In the genomic region with DNA sequence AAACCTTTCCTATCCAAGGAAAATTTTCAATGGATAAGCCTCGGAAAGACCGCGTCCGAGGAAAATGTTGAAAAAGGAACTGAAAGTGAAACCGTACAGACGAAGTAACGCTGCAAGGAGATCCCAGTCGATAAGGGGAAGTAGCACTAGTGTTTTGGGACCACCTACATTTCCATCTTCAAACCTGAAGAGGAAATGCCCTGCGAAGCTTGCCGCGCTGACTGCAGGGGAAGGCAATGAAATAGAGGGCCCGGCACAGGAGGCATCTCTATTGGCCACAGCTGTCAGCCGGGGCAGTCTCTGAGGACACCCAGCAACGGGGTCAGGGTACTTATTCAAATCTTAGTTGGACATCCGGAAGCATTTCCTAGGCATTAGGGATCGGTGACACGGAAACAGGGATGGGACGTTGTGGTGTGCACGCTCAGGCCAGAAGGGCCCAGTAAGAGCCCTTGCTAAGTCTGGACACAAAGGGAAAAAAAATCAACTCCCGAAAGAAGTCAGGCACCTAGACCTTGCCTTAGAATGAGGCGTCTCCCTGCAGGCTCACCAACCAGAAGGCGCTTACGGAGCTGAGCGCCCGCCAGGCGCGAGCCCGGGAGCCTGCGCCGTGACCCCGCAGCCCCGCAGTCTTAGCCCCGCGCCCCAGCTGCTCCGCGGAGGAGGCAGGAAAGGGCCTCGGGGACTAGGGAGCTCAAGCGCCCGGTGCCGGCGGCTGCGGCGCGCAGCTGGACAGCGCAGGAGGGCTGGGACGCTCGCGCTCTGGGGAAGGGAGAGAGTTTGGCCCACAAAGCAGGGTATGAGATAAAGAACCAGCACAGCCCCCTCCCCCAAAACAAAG, we compare ENCODE assay signal across 1 cellular context.
TF ChIP-seq lines count a peak whose summit lies in the region.

No MANE protein-coding gene starts in this region.

TF ChIP-seq in HepG2, 621 proteins besides CTCF, POLR2A, EP300 and RAD21 (continued from another document and continues in another):
- TF ChIP-seq, protein P1, sequence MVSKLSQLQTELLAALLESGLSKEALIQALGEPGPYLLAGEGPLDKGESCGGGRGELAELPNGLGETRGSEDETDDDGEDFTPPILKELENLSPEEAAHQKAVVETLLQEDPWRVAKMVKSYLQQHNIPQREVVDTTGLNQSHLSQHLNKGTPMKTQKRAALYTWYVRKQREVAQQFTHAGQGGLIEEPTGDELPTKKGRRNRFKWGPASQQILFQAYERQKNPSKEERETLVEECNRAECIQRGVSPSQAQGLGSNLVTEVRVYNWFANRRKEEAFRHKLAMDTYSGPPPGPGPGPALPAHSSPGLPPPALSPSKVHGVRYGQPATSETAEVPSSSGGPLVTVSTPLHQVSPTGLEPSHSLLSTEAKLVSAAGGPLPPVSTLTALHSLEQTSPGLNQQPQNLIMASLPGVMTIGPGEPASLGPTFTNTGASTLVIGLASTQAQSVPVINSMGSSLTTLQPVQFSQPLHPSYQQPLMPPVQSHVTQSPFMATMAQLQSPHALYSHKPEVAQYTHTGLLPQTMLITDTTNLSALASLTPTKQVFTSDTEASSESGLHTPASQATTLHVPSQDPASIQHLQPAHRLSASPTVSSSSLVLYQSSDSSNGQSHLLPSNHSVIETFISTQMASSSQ (IDR thresholded peaks at IDR 0.05; ENCODE audit: low read depth): no peak
- TF ChIP-seq, protein P1 (CRISPR knock-in tag; IDR thresholded peaks at IDR 0.05; ENCODE audit: borderline replicate concordance): no peak
- TF ChIP-seq, protein P2, sequence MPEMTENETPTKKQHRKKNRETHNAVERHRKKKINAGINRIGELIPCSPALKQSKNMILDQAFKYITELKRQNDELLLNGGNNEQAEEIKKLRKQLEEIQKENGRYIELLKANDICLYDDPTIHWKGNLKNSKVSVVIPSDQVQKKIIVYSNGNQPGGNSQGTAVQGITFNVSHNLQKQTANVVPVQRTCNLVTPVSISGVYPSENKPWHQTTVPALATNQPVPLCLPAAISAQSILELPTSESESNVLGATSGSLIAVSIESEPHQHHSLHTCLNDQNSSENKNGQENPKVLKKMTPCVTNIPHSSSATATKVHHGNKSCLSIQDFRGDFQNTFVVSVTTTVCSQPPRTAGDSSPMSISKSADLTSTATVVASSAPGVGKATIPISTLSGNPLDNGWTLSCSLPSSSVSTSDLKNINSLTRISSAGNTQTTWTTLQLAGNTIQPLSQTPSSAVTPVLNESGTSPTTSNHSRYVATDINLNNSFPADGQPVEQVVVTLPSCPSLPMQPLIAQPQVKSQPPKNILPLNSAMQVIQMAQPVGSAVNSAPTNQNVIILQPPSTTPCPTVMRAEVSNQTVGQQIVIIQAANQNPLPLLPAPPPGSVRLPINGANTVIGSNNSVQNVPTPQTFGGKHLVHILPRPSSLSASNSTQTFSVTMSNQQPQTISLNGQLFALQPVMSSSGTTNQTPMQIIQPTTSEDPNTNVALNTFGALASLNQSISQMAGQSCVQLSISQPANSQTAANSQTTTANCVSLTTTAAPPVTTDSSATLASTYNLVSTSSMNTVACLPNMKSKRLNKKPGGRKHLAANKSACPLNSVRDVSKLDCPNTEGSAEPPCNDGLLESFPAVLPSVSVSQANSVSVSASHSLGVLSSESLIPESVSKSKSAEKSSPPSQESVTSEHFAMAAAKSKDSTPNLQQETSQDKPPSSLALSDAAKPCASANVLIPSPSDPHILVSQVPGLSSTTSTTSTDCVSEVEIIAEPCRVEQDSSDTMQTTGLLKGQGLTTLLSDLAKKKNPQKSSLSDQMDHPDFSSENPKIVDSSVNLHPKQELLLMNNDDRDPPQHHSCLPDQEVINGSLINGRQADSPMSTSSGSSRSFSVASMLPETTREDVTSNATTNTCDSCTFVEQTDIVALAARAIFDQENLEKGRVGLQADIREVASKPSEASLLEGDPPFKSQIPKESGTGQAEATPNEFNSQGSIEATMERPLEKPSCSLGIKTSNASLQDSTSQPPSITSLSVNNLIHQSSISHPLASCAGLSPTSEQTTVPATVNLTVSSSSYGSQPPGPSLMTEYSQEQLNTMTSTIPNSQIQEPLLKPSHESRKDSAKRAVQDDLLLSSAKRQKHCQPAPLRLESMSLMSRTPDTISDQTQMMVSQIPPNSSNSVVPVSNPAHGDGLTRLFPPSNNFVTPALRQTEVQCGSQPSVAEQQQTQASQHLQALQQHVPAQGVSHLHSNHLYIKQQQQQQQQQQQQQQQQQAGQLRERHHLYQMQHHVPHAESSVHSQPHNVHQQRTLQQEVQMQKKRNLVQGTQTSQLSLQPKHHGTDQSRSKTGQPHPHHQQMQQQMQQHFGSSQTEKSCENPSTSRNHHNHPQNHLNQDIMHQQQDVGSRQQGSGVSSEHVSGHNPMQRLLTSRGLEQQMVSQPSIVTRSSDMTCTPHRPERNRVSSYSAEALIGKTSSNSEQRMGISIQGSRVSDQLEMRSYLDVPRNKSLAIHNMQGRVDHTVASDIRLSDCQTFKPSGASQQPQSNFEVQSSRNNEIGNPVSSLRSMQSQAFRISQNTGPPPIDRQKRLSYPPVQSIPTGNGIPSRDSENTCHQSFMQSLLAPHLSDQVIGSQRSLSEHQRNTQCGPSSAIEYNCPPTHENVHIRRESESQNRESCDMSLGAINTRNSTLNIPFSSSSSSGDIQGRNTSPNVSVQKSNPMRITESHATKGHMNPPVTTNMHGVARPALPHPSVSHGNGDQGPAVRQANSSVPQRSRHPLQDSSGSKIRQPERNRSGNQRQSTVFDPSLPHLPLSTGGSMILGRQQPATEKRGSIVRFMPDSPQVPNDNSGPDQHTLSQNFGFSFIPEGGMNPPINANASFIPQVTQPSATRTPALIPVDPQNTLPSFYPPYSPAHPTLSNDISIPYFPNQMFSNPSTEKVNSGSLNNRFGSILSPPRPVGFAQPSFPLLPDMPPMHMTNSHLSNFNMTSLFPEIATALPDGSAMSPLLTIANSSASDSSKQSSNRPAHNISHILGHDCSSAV (CRISPR knock-in tag; IDR thresholded peaks at IDR 0.05; ENCODE audit: borderline replicate concordance): no peak
- TF ChIP-seq, protein P3, sequence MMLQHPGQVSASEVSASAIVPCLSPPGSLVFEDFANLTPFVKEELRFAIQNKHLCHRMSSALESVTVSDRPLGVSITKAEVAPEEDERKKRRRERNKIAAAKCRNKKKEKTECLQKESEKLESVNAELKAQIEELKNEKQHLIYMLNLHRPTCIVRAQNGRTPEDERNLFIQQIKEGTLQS (CRISPR knock-in tag; IDR thresholded peaks at IDR 0.05): 0 out of 2 replicates have a peak, but pooled peaks have one; percentile 1
- TF ChIP-seq NFKB2 (CRISPR knock-in tag; IDR thresholded peaks at IDR 0.05; ENCODE audit: borderline replicate concordance) (peak; percentile 28; the same call in 1 of the 2 replicates), HNF4A (CRISPR knock-in tag; IDR thresholded peaks at IDR 0.05) (no peak), ZMYM3 (CRISPR knock-in tag; IDR thresholded peaks at IDR 0.05) (no peak), ZNF143 (CRISPR knock-in tag; IDR thresholded peaks at IDR 0.05) (no peak; the same call in 1 of the 2 replicates), ZNF589 (CRISPR knock-in tag; conservative IDR thresholded peaks at IDR 0.05) (no peak), THYN1 (CRISPR knock-in tag; IDR thresholded peaks at IDR 0.05; ENCODE audit: borderline replicate concordance, low read depth) (no peak), ZSCAN25 (CRISPR knock-in tag; IDR thresholded peaks at IDR 0.05) (no peak), TAF1 (CRISPR knock-in tag; IDR thresholded peaks at IDR 0.05) (no peak; the same call in 1 of the 2 replicates), AGO1 (IDR thresholded peaks at IDR 0.05; ENCODE audit: low read depth, low read length, poor library complexity, severe bottlenecking) (peak; percentile 49), ZNF543 (CRISPR knock-in tag; IDR thresholded peaks at IDR 0.05) (peak; percentile 2; the same call in 1 of the 2 replicates), DPF2 (CRISPR knock-in tag; IDR thresholded peaks at IDR 0.05; ENCODE audit: borderline replicate concordance, low read depth) (no peak), SMC3 (IDR thresholded peaks at IDR 0.05; ENCODE audit: low read length) (no peak), MYNN (CRISPR knock-in tag; IDR thresholded peaks at IDR 0.05; ENCODE audit: low read depth) (no peak), FOSL2 (CRISPR knock-in tag; IDR thresholded peaks at IDR 0.05) (no peak), EHMT2 (IDR thresholded peaks at IDR 0.05; ENCODE audit: borderline replicate concordance, low read depth, low read length) (no peak), POGZ (CRISPR knock-in tag; IDR thresholded peaks at IDR 0.05) (no peak), ATAD3A (CRISPR knock-in tag; IDR thresholded peaks at IDR 0.05) (no peak)
- TF ChIP-seq, protein P4, sequence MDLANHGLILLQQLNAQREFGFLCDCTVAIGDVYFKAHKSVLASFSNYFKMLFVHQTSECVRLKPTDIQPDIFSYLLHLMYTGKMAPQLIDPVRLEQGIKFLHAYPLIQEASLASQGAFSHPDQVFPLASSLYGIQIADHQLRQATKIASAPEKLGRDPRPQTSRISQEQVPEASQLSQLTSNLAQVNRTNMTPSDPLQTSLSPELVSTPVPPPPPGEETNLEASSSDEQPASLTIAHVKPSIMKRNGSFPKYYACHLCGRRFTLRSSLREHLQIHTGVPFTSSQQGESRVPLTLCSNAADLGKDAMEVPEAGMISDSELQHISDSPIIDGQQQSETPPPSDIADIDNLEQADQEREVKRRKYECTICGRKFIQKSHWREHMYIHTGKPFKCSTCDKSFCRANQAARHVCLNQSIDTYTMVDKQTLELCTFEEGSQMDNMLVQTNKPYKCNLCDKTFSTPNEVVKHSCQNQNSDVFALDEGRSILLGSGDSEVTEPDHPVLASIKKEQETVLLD (CRISPR knock-in tag; IDR thresholded peaks at IDR 0.05; ENCODE audit: low read depth): no peak
- TF ChIP-seq, protein P5, sequence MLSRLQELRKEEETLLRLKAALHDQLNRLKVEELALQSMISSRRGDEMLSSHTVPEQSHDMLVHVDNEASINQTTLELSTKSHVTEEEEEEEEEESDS (CRISPR knock-in tag; IDR thresholded peaks at IDR 0.05; ENCODE audit: borderline replicate concordance): no peak
- TF ChIP-seq, protein P6, sequence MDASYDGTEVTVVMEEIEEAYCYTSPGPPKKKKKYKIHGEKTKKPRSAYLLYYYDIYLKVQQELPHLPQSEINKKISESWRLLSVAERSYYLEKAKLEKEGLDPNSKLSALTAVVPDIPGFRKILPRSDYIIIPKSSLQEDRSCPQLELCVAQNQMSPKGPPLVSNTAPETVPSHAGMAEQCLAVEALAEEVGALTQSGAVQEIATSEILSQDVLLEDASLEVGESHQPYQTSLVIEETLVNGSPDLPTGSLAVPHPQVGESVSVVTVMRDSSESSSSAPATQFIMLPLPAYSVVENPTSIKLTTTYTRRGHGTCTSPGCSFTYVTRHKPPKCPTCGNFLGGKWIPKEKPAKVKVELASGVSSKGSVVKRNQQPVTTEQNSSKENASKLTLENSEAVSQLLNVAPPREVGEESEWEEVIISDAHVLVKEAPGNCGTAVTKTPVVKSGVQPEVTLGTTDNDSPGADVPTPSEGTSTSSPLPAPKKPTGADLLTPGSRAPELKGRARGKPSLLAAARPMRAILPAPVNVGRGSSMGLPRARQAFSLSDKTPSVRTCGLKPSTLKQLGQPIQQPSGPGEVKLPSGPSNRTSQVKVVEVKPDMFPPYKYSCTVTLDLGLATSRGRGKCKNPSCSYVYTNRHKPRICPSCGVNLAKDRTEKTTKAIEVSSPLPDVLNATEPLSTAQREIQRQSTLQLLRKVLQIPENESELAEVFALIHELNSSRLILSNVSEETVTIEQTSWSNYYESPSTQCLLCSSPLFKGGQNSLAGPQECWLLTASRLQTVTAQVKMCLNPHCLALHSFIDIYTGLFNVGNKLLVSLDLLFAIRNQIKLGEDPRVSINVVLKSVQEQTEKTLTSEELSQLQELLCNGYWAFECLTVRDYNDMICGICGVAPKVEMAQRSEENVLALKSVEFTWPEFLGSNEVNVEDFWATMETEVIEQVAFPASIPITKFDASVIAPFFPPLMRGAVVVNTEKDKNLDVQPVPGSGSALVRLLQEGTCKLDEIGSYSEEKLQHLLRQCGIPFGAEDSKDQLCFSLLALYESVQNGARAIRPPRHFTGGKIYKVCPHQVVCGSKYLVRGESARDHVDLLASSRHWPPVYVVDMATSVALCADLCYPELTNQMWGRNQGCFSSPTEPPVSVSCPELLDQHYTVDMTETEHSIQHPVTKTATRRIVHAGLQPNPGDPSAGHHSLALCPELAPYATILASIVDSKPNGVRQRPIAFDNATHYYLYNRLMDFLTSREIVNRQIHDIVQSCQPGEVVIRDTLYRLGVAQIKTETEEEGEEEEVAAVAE (CRISPR knock-in tag; IDR thresholded peaks at IDR 0.05; ENCODE audit: borderline replicate concordance): no peak
- TF ChIP-seq, protein P7, sequence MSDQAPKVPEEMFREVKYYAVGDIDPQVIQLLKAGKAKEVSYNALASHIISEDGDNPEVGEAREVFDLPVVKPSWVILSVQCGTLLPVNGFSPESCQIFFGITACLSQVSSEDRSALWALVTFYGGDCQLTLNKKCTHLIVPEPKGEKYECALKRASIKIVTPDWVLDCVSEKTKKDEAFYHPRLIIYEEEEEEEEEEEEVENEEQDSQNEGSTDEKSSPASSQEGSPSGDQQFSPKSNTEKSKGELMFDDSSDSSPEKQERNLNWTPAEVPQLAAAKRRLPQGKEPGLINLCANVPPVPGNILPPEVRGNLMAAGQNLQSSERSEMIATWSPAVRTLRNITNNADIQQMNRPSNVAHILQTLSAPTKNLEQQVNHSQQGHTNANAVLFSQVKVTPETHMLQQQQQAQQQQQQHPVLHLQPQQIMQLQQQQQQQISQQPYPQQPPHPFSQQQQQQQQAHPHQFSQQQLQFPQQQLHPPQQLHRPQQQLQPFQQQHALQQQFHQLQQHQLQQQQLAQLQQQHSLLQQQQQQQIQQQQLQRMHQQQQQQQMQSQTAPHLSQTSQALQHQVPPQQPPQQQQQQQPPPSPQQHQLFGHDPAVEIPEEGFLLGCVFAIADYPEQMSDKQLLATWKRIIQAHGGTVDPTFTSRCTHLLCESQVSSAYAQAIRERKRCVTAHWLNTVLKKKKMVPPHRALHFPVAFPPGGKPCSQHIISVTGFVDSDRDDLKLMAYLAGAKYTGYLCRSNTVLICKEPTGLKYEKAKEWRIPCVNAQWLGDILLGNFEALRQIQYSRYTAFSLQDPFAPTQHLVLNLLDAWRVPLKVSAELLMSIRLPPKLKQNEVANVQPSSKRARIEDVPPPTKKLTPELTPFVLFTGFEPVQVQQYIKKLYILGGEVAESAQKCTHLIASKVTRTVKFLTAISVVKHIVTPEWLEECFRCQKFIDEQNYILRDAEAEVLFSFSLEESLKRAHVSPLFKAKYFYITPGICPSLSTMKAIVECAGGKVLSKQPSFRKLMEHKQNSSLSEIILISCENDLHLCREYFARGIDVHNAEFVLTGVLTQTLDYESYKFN (CRISPR knock-in tag; conservative IDR thresholded peaks at IDR 0.05): no peak
